8 cellular contexts compared by ENCODE assay signal in genomic region chr2:236489895-236490404, GRCh38.
"Had no signal": no experiment of that assay in that cellular context is flagged by ENCODE, and none has a peak within 500 bp of the region (broad histone marks: within the 10 kb centered on the region; RNA-seq: fewer than 3 reads in every experiment).

No MANE protein-coding gene starts in this region.

- H3K4me3 ChIP-seq: GM12878 had no signal

- FAIRE-seq: G401.6, GM12878, GM12891, GM12892, GM18507, GM19239 had no signal

- DNase-seq: GDM1, GF-D8 had no signal

- ATAC-seq: GM12878 had no signal
